ENCODE assay signal across 11 cellular contexts in genomic region chr12:111758120-111758561, GRCh38. TPM values are rescaled to one million over a fixed set of nuclear protein-coding genes. Genes with fewer than 3 reads are reported as not detected.
A peak's percentile ranks its signal among the peaks of the same experiment; 100 is the strongest.
DNase-seq lines count a peak whose midpoint lies in the region; ATAC-seq and TF ChIP-seq lines count a peak whose summit lies in the region.
"Had no signal": no experiment of that assay in that cellular context is flagged by ENCODE, and none has a peak within 500 bp of the region (broad histone marks: within the 10 kb centered on the region; RNA-seq: fewer than 3 reads in every experiment).

No MANE protein-coding gene starts in this region.

- no peak overlapping the region for H3K4me2 ChIP-seq in IMR-90 (ENCODE audit: low read depth, low read length)

- in situ Hi-C loops in IMR-90 (cut with MboI; ENCODE audit: low sequenced_read_pairs): loop anchor here (5.0 kb wide), 1 partner anchor 54 kb away; no protein-coding TSS in a partner anchor

- H3K36me3 Mint-ChIP-seq in CD14-positive monocyte (peaks cover 39 to 46% of the 10 kb centered on the region in 2 donors), naive B cell (no peaks in the 10 kb centered on the region)

- H3K9me3 ChIP-seq in IMR-90 (ENCODE audit: control insufficient read depth, insufficient read depth, low read length): no peaks in the 10 kb centered on the region
- no peaks in the 10 kb centered on the region for H3K9me3 ChIP-seq in ovary

- no peak for TF ChIP-seq CTCF in CD14-positive monocyte (IDR thresholded peaks at IDR 0.05)
- no peak for TF ChIP-seq CTCF in IMR-90 (conservative IDR thresholded peaks at IDR 0.05; ENCODE audit: low read depth, low read length)
- no peak for TF ChIP-seq CTCF in ovary (IDR thresholded peaks at IDR 0.05)

- intact Hi-C loops in CD14-positive monocyte (cut with micrococcal nuclease) (loop anchor here in 1 of 2 donors (10.0 kb wide), 1 partner anchor 57 kb away; no protein-coding TSS in a partner anchor), IMR-90 (cut with micrococcal nuclease) (no loop called here), ovary (cut with DNase I) (no loop called here)

- H4K8ac ChIP-seq in IMR-90 (ENCODE audit: low read depth in 2 of 2, low read length in 2 of 2): no peak overlapping the region

- H3K27ac ChIP-seq in IMR-90 (ENCODE audit: insufficient read depth, low read length): no peak overlapping the region
- no peak overlapping the region for H3K27ac ChIP-seq in ovary

- peak overlapping the region; percentile 66 to 82 (median 76) for H3K27ac Mint-ChIP-seq in CD14-positive monocyte
- peak overlapping the region in 4 of 6 donors; percentile 21 to 94 (median 81) for H3K27ac Mint-ChIP-seq in naive B cell
- H3K27ac Mint-ChIP-seq: activated CD4-positive, alpha-beta memory T cell treated with anti-CD3 and anti-CD28 coated beads for 36 hours had no signal

- H3K9ac ChIP-seq in IMR-90 (ENCODE audit: low read depth, low read length): no peak overlapping the region

- H3K4me3 ChIP-seq in IMR-90 (ENCODE audit: insufficient read depth, low read depth, low read length): no peak overlapping the region
- no peak overlapping the region for H3K4me3 ChIP-seq in ovary

- H3K4me3 Mint-ChIP-seq in CD14-positive monocyte (no peak overlapping the region), naive B cell (peak overlapping the region in 1 of 8 donors; percentile 15)
- H3K4me3 Mint-ChIP-seq: activated CD4-positive, alpha-beta memory T cell treated with anti-CD3 and anti-CD28 coated beads for 36 hours had no signal

- CTCF ChIA-PET in IMR-90 (lab: Yijun Ruan, JAX): no interaction called here

- H3K18ac ChIP-seq in IMR-90 (ENCODE audit: low read depth, low read length): no peak overlapping the region

- H3K79me1 ChIP-seq in IMR-90 (ENCODE audit: low read depth in 1 of 2, low read length in 2 of 2): no peaks in the 10 kb centered on the region

- no peaks in the 10 kb centered on the region for H3K9me3 Mint-ChIP-seq in CD14-positive monocyte
- H3K9me3 Mint-ChIP-seq in naive B cell: no peaks in the 10 kb centered on the region
- H3K9me3 Mint-ChIP-seq: activated CD4-positive, alpha-beta memory T cell treated with anti-CD3 and anti-CD28 coated beads for 36 hours; IgD-negative memory B cell had no signal

- H4K5ac ChIP-seq in IMR-90 (ENCODE audit: low read depth, low read length): no peak overlapping the region; the same call in 1 of the 2 replicates

- TF ChIP-seq EP300 in ovary (IDR thresholded peaks at IDR 0.05): no peak

- H2BK15ac ChIP-seq in IMR-90 (ENCODE audit: low read depth, low read length): no peak overlapping the region

- no peak overlapping the region for H2AK5ac ChIP-seq in IMR-90 (ENCODE audit: low read depth, low read length)

- 100% methylated on average over 1 of the region's 9 CpGs; no CpG with 5 or more reads in 1 of the 2 experiments for WGBS in IMR-90 (ENCODE audit: extremely low coverage in 2 of 2, insufficient read length in 1 of 2), 2 experiments
- WGBS in ovary, 3 donors: 80 to 82% (median 80%) methylated on average over 9 of the region's 9 CpGs

- H3K27me3 Mint-ChIP-seq in CD14-positive monocyte (ENCODE audit: low read depth in 3 of 3) (peaks cover 1 to 5% (median 5%) of the 10 kb centered on the region in 3 donors), naive B cell (no peaks in the 10 kb centered on the region)
- H3K27me3 Mint-ChIP-seq: IgD-negative memory B cell had no signal

- peak; percentile 9; the same call in 1 of the 2 replicates for ATAC-seq in IMR-90 (ENCODE audit: low read depth)
- ATAC-seq in naive B cell (ENCODE audit: low read depth in 2 of 2): no peak
- no peak for ATAC-seq in GM18873 (IDR thresholded peaks at IDR 0.05; ENCODE audit: low FRiP score, unreplicated experiment)

- TF ChIP-seq RAD21 in IMR-90 (IDR thresholded peaks at IDR 0.05; ENCODE audit: low read length): no peak

- H3K27me3 ChIP-seq in IMR-90 (ENCODE audit: control insufficient read depth, insufficient read depth, low read length) (no peaks in the 10 kb centered on the region), ovary (no peaks in the 10 kb centered on the region)

- no peaks in the 10 kb centered on the region for H3K9me1 ChIP-seq in IMR-90 (ENCODE audit: insufficient read depth, low read length)

- no peak overlapping the region for H3K4ac ChIP-seq in IMR-90 (ENCODE audit: low read depth, low read length)

- no peak for TF ChIP-seq POLR2A in IMR-90 (IDR thresholded peaks at IDR 0.05; ENCODE audit: low read depth, low read length)
- TF ChIP-seq POLR2A in ovary (IDR thresholded peaks at IDR 0.05): no peak

- no peak overlapping the region for H4K91ac ChIP-seq in IMR-90 (ENCODE audit: insufficient read depth, low read depth, low read length)

- peaks cover 5% of the 10 kb centered on the region; the same call in 1 of the 2 replicates for H4K20me1 ChIP-seq in IMR-90 (ENCODE audit: insufficient read depth, low read length)

- H3K4me1 Mint-ChIP-seq in CD14-positive monocyte: peaks cover 39% of the 10 kb centered on the region
- peaks cover 31 to 60% (median 58%) of the 10 kb centered on the region in 3 donors for H3K4me1 Mint-ChIP-seq in naive B cell

- H3K56ac ChIP-seq in IMR-90 (ENCODE audit: extremely low read depth, insufficient read depth, low read length): no peak overlapping the region

- POLR2A ChIA-PET in IMR-90 (lab: Charles Lee; ENCODE audit: unreplicated experiment): interaction anchor here (1.7 kb wide), 1 partner anchor 8 kb away, joined by 6 read pairs; the partner anchor contains the start of gene ALDH2

- no peak overlapping the region for H3K23ac ChIP-seq in IMR-90 (ENCODE audit: low read depth, low read length)

- no peak overlapping the region for H2BK120ac ChIP-seq in IMR-90 (ENCODE audit: low read depth, low read length)

- no TSS peak for BruUV-seq in IMR-90 (replicated peaks; lab: Mats Ljungman, UMichigan)

- dilution Hi-C loops in IMR-90 (cut with HindIII; ENCODE audit: low sequenced_read_pairs, unreplicated experiment): no loop called here

- H2BK20ac ChIP-seq in IMR-90 (ENCODE audit: low read depth, low read length): no peak overlapping the region

- H2BK5ac ChIP-seq in IMR-90 (ENCODE audit: low read depth, low read length, poor library complexity, severe bottlenecking): no peak overlapping the region

- H2AK9ac ChIP-seq in IMR-90 (replicated peaks; ENCODE audit: low read depth, low read length, poor library complexity): no peak overlapping the region

- peak overlapping the region; percentile 35 for H2AFZ ChIP-seq in IMR-90 (replicated peaks; ENCODE audit: low read length, poor library complexity)

- no peak overlapping the region for H3K14ac ChIP-seq in IMR-90 (replicated peaks; ENCODE audit: low read depth, low read length)

- H3K36me3 ChIP-seq in IMR-90 (ENCODE audit: control insufficient read depth, insufficient read depth, low read length) (peaks cover 20% of the 10 kb centered on the region), ovary (no peaks in the 10 kb centered on the region)

- H3K4me1 ChIP-seq in IMR-90 (ENCODE audit: control insufficient read depth, insufficient read depth, low read length): peaks cover 14% of the 10 kb centered on the region; the same call in 1 of the 2 replicates
- H3K4me1 ChIP-seq in ovary (ENCODE audit: insufficient read depth): peaks cover 3% of the 10 kb centered on the region

- DNase-seq in CD14-positive monocyte (ENCODE audit: low spot score) (no peak), IMR-90 (no peak), cerebellar cortex (ENCODE audit: low spot score) (peak; percentile 87), naive B cell (no peak), ovary (no peak), amniotic stem cell (lab: John Stamatoyannopoulos, UW) (no peak), NCI-H1694 (lab: John Stamatoyannopoulos, UW) (no peak)
- DNase-seq: activated CD4-positive, alpha-beta memory T cell treated with anti-CD3 and anti-CD28 coated beads for 36 hours; central memory CD4-positive, alpha-beta T cell had no signal

TF ChIP-seq in IMR-90, 13 proteins besides CTCF, POLR2A, EP300 and RAD21:
- TF ChIP-seq USF2 (IDR thresholded peaks at IDR 0.05; ENCODE audit: low read depth, low read length): no peak
- no peak for TF ChIP-seq BHLHE40 (IDR thresholded peaks at IDR 0.05; ENCODE audit: low read depth, low read length)
- no peak for TF ChIP-seq MAZ (IDR thresholded peaks at IDR 0.05; ENCODE audit: borderline replicate concordance, low read depth, low read length)
- TF ChIP-seq ELK1 (IDR thresholded peaks at IDR 0.05; ENCODE audit: borderline replicate concordance, low read depth, low read length): no peak
- no peak for TF ChIP-seq SMC3 (IDR thresholded peaks at IDR 0.05; ENCODE audit: low read depth, low read length)
- TF ChIP-seq MAFK (IDR thresholded peaks at IDR 0.05; ENCODE audit: low read depth, low read length): no peak
- no peak for TF ChIP-seq RCOR1 (IDR thresholded peaks at IDR 0.05; ENCODE audit: insufficient replicate concordance, low read length)
- no peak for TF ChIP-seq NFE2L2 (IDR thresholded peaks at IDR 0.05; ENCODE audit: low read depth, low read length)
- TF ChIP-seq MXI1 (IDR thresholded peaks at IDR 0.05; ENCODE audit: borderline replicate concordance, low read depth, low read length): no peak
- TF ChIP-seq RFX5 (IDR thresholded peaks at IDR 0.05; ENCODE audit: low read depth, low read length): no peak
- no peak for TF ChIP-seq CEBPB (IDR thresholded peaks at IDR 0.05; ENCODE audit: low read depth, low read length)

RNA-seq across cellular contexts. Expression of gene ALDH2, which starts 8.6 kb away (rescaled TPM):
- 100 to 1,000 TPM; 384 to 404 TPM for polyA plus RNA-seq in CD14-positive monocyte
- total RNA-seq in IMR-90 (2012; rRNA removed): 12.5 and 16.0 TPM in 2 replicates
- 35.0 and 41.2 TPM in 2 replicates for polyA plus RNA-seq in IMR-90 (2012; rRNA removed)
- 37.5 and 51.0 TPM in 2 replicates for polyA plus RNA-seq in IMR-90 (2012; cell fraction: cytosol; rRNA removed)
- polyA plus RNA-seq in IMR-90 (2012; cell fraction: nucleus; rRNA removed; ENCODE audit: low replicate concordance): 30.0 and 30.5 TPM in 2 replicates
- 10 to 100 TPM; 11.5 to 16.9 (median 13.2) TPM for polyA plus RNA-seq in naive B cell (ENCODE audit: low read depth in 6 of 6)
- total RNA-seq in ovary: 100 to 1,000 TPM in 5 of 7 donors, 10 to 100 TPM in 2; 46.7 to 154 (median 120) TPM
- polyA plus RNA-seq in ovary: 100 to 1,000 TPM in 1 of 2 donors, 10 to 100 TPM in 1; 59.2 to 115 TPM
